In genomic region chr3:122996038-122996580, GRCh38 we compare ENCODE assay signal across 17 cellular contexts. TPM values are rescaled to one million over a fixed set of nuclear protein-coding genes. Genes with fewer than 3 reads are reported as not detected.
DNase-seq lines count a peak whose midpoint lies in the region; ATAC-seq and TF ChIP-seq lines count a peak whose summit lies in the region.
"Had no signal": no experiment of that assay in that cellular context is flagged by ENCODE, and none has a peak within 500 bp of the region (broad histone marks: within the 10 kb centered on the region; RNA-seq: fewer than 3 reads in every experiment).

No MANE protein-coding gene starts in this region.

- no peaks in the 10 kb centered on the region for H3K9me2 ChIP-seq in OCI-LY7 (ENCODE audit: insufficient read depth, low read length)

- H3K4me1 Mint-ChIP-seq in progenitor cell of endocrine pancreas (ENCODE audit: low read depth), result no peaks in the 10 kb centered on the region
- H3K4me1 Mint-ChIP-seq: activated naive CD4-positive, alpha-beta T cell treated with anti-CD3 and anti-CD28 coated beads, Interleukin-2, amount 10 ng/mL, durations not matched to agents 7 days and 5 days; stimulated activated effector memory CD8-positive, alpha-beta T cell treated with anti-CD3 and anti-CD28 coated beads, Interleukin-12 subunit alpha, Interleukin-12 subunit beta, amount 100 ng/mL, for 72 hours had no signal

- H3K27ac ChIP-seq in OCI-LY7 (ENCODE audit: low read depth, low read length, poor library complexity, severe bottlenecking), result no peak overlapping the region
- H3K27ac ChIP-seq: BLaER1, transverse colon had no signal

- H3K4me2 ChIP-seq in OCI-LY7 (ENCODE audit: low read length), result no peak overlapping the region
- H3K4me2 ChIP-seq: BLaER1 had no signal

- no peak overlapping the region for H3K4me3 Mint-ChIP-seq in progenitor cell of endocrine pancreas (ENCODE audit: low read depth)
- H3K4me3 Mint-ChIP-seq: activated naive CD4-positive, alpha-beta T cell treated with anti-CD3 and anti-CD28 coated beads, Interleukin-2, amount 10 ng/mL, durations not matched to agents 7 days and 5 days; stimulated activated effector memory CD8-positive, alpha-beta T cell treated with anti-CD3 and anti-CD28 coated beads, Interleukin-12 subunit alpha, Interleukin-12 subunit beta, amount 100 ng/mL, for 72 hours; T-helper 2 cell treated with Interferon-gamma antibody and Interleukin-4, amounts not matched to agents 5 μg/mL and 100 μg/mL, for 36 hours had no signal

- H3K27me3 Mint-ChIP-seq in progenitor cell of endocrine pancreas, result peaks cover 46% of the 10 kb centered on the region

- no peaks in the 10 kb centered on the region for H3K9me3 Mint-ChIP-seq in progenitor cell of endocrine pancreas (ENCODE audit: low read depth)
- H3K9me3 Mint-ChIP-seq: activated naive CD4-positive, alpha-beta T cell treated with anti-CD3 and anti-CD28 coated beads, Interleukin-2, amount 10 ng/mL, durations not matched to agents 7 days and 5 days; stimulated activated effector memory CD8-positive, alpha-beta T cell treated with anti-CD3 and anti-CD28 coated beads, Interleukin-12 subunit alpha, Interleukin-12 subunit beta, amount 100 ng/mL, for 72 hours; T-helper 2 cell treated with Interferon-gamma antibody and Interleukin-4, amounts not matched to agents 5 μg/mL and 100 μg/mL, for 36 hours had no signal

- H3K36me3 Mint-ChIP-seq in progenitor cell of endocrine pancreas (ENCODE audit: insufficient read depth), result no peaks in the 10 kb centered on the region
- H3K36me3 Mint-ChIP-seq: activated naive CD4-positive, alpha-beta T cell treated with anti-CD3 and anti-CD28 coated beads, Interleukin-2, amount 10 ng/mL, durations not matched to agents 7 days and 5 days; stimulated activated effector memory CD8-positive, alpha-beta T cell treated with anti-CD3 and anti-CD28 coated beads, Interleukin-12 subunit alpha, Interleukin-12 subunit beta, amount 100 ng/mL, for 72 hours had no signal

- no peak overlapping the region for H2AFZ ChIP-seq in OCI-LY7 (ENCODE audit: low read length)

- no peaks in the 10 kb centered on the region for H4K20me1 ChIP-seq in OCI-LY7 (ENCODE audit: insufficient read depth, low read length)
- H4K20me1 ChIP-seq: BLaER1 had no signal

- intact Hi-C loops in left ventricle myocardium superior (cut with micrococcal nuclease) (no loop called here), sciatic nerve (cut with DNase I) (no loop called here), OCI-LY7 (cut with micrococcal nuclease; ENCODE audit: unreplicated experiment) (no loop called here)

- no peaks in the 10 kb centered on the region for H3K9me3 ChIP-seq in OCI-LY7 (ENCODE audit: low read length)
- H3K9me3 ChIP-seq: BLaER1, transverse colon had no signal

- ATAC-seq in left ventricle myocardium superior (peak; percentile 48), sciatic nerve (peak; percentile 53), HG03521 (IDR thresholded peaks at IDR 0.05; ENCODE audit: unreplicated experiment) (no peak)
- ATAC-seq: left colon; stimulated activated effector memory CD8-positive, alpha-beta T cell treated with anti-CD3 and anti-CD28 coated beads, Interleukin-12 subunit alpha, Interleukin-12 subunit beta, amount 100 ng/mL, for 72 hours had no signal

- DNase-seq in NCI-H1694 (lab: John Stamatoyannopoulos, UW), result peak; percentile 76
- peak in 33 of 56 donors; percentile 10 to 80 (median 50) for DNase-seq in amygdala (lab: John Stamatoyannopoulos, UW)
- no peak for DNase-seq in left ventricle myocardium superior
- peak; percentile 65 for DNase-seq in sciatic nerve (ENCODE audit: low spot score)
- DNase-seq in OCI-LY7 (ENCODE audit: low spot score), result no peak
- no peak for DNase-seq in progenitor cell of endocrine pancreas (ENCODE audit: low spot score, unreplicated experiment)
- DNase-seq: activated CD8-positive, alpha-beta memory T cell treated with anti-CD3 and anti-CD28 coated beads, Interleukin-2, amount 50 U/mL, for 48 hours; activated naive CD4-positive, alpha-beta T cell treated with anti-CD3 and anti-CD28 coated beads, Interleukin-2, amount 10 ng/mL, durations not matched to agents 7 days and 5 days; DND-41; left colon; MM.1S; SHP77 treated with DMSO at 0.1 percent for 48 hours; transverse colon had no signal

- no peaks in the 10 kb centered on the region for H3K4me1 ChIP-seq in OCI-LY7 (ENCODE audit: insufficient read depth, low read length, poor library complexity, severe bottlenecking)

- H3K4me3 ChIP-seq in OCI-LY7 (ENCODE audit: low read depth, low read length, poor library complexity, severe bottlenecking), result no peak overlapping the region
- H3K4me3 ChIP-seq: BLaER1, transverse colon had no signal

- CTCF ChIA-PET in OCI-LY7 (lab: Charles Lee; ENCODE audit: unreplicated experiment), result no interaction called here

- H3K27ac Mint-ChIP-seq in progenitor cell of endocrine pancreas, result no peak overlapping the region
- H3K27ac Mint-ChIP-seq: activated naive CD4-positive, alpha-beta T cell treated with anti-CD3 and anti-CD28 coated beads, Interleukin-2, amount 10 ng/mL, durations not matched to agents 7 days and 5 days; stimulated activated effector memory CD8-positive, alpha-beta T cell treated with anti-CD3 and anti-CD28 coated beads, Interleukin-12 subunit alpha, Interleukin-12 subunit beta, amount 100 ng/mL, for 72 hours; T-helper 2 cell treated with Interferon-gamma antibody and Interleukin-4, amounts not matched to agents 5 μg/mL and 100 μg/mL, for 36 hours had no signal

- POLR2A ChIA-PET in OCI-LY7 (lab: Charles Lee), result interaction anchor here (0.8 to 1.1 kb wide), 2 partner anchors 23 to 157 kb away, joined by 3 read pairs; no protein-coding TSS in a partner anchor

- no peak for TF ChIP-seq CTCF in OCI-LY7 (conservative IDR thresholded peaks at IDR 0.05; ENCODE audit: low read length)
- TF ChIP-seq CTCF in progenitor cell of endocrine pancreas (IDR thresholded peaks at IDR 0.05; ENCODE audit: unreplicated experiment), result no peak

- BruUV-seq in OCI-LY7 (replicated peaks; lab: Mats Ljungman, UMichigan), result no TSS peak

- H3K36me3 ChIP-seq in OCI-LY7 (ENCODE audit: insufficient read depth, low read length), result no peaks in the 10 kb centered on the region
- H3K36me3 ChIP-seq: BLaER1, transverse colon had no signal

- H3K79me2 ChIP-seq in OCI-LY7 (ENCODE audit: insufficient read depth, low read depth, low read length), result no peaks in the 10 kb centered on the region

RNA-seq across cellular contexts. Expression of gene SEMA5B, which starts 31.5 kb away (rescaled TPM):
- 4.2 TPM for total RNA-seq in left ventricle myocardium superior
- 10.1 TPM for total RNA-seq in sciatic nerve
- total RNA-seq in OCI-LY7 (2014; rRNA removed; shearing (Covaris generic)), result 0.13 and 0.41 TPM in 2 replicates
- total RNA-seq in OCI-LY7 (2022), result 1.2 and 2.3 TPM in 2 replicates
- 4.2 and 5.9 TPM in 2 replicates for total RNA-seq in progenitor cell of endocrine pancreas

Comparison
In these comparisons a context has a peak if more than half of its experiments do, and no peak if none do; other contexts are left out.
1. DNase-seq: peak in NCI-H1694 (single experiment), amygdala (33 of 56) and sciatic nerve (single experiment); none in left ventricle myocardium superior (single experiment), OCI-LY7 (single experiment) and progenitor cell of endocrine pancreas (single experiment).